In the genomic region with DNA sequence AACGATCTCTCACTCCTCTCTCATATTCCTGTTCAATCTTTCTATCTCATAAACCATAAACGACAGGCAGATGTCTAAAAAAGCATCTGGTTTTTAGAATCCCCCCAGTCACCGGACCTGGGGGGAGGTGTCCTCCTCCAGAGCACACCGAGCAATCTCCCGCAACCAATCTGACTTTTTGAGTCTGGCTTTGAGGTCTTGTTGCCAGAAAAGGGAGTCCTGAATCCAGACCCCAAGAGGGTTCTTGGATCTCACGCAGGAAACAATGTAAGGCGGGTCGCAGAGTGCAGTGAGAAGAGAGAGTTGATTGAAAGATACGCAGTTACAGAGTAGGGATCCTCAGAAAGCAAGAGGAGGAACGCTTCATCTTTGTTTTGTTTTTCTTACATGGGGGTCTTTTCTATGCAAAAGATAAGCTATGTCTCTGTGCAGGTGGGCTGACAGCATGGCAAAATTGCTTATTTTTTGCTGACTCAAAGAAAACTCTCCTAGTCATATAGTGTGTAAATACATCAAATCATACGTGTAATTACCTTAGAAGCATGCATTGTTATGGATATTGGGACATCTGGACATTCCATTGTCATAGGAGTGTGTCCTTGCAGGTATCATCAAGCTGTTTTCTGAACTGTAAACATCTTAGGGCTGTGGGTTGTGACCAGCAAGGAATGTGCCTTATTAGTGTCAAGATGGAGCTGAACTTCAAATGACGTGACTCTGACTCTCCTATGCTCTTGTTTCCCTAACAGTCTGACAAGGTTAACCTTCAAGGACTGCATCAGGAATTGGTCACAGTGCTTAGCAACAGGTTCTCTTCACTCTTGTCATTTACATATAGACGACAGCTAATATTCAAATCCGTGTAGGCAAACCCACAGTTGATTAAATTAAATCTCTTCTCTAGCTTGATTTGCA, we compare ENCODE assay signal across 13 cellular contexts.
DNase-seq lines count a peak whose midpoint lies in the region; TF ChIP-seq lines count a peak whose summit lies in the region.
"Had no signal": no experiment of that assay in that cellular context is flagged by ENCODE, and none has a peak within 500 bp of the region (broad histone marks: within the 10 kb centered on the region; RNA-seq: fewer than 3 reads in every experiment).

No MANE protein-coding gene starts in this region.

- H3K27ac ChIP-seq in VCaP (peak overlapping the region; percentile 72), iPS-18a (ENCODE audit: low read length) (no peak overlapping the region)
- H3K27ac ChIP-seq: heart left ventricle, HL-60, right atrium auricular region had no signal

- no peak for TF ChIP-seq CTCF in HFFc6 (IDR thresholded peaks at IDR 0.05)
- no peak for TF ChIP-seq CTCF in VCaP (conservative IDR thresholded peaks at IDR 0.05)

- H3K4me1 ChIP-seq in iPS-18a (ENCODE audit: control insufficient read depth, low read depth, low read length): peaks cover 19% of the 10 kb centered on the region

- no peaks in the 10 kb centered on the region for H3K36me3 Mint-ChIP-seq in HFFc6 (ENCODE audit: low read depth)
- H3K36me3 Mint-ChIP-seq: memory B cell had no signal

- H3K27me3 ChIP-seq in iPS-18a (ENCODE audit: control insufficient read depth, insufficient read depth, low read length): peaks cover 7% of the 10 kb centered on the region
- H3K27me3 ChIP-seq: MG63, right atrium auricular region had no signal

- peaks cover 23% of the 10 kb centered on the region for H3K4me1 Mint-ChIP-seq in HFFc6 (ENCODE audit: low read depth)

- no peaks in the 10 kb centered on the region for H3K9me3 Mint-ChIP-seq in HFFc6

- H3K9me3 ChIP-seq in iPS-18a (ENCODE audit: control insufficient read depth, low read depth, low read length): no peaks in the 10 kb centered on the region
- H3K9me3 ChIP-seq: heart left ventricle, MG63, right atrium auricular region had no signal

- H3K27me3 Mint-ChIP-seq in HFFc6 (ENCODE audit: insufficient read depth): peaks cover 11% of the 10 kb centered on the region

- no peak overlapping the region for H3K27ac Mint-ChIP-seq in HFFc6
- H3K27ac Mint-ChIP-seq: memory B cell had no signal

- H3K4me3 ChIP-seq in iPS-18a (ENCODE audit: low read length): peak overlapping the region; percentile 84
- H3K4me3 ChIP-seq: MG63 had no signal

- peak overlapping the region; percentile 3 for H3K9ac ChIP-seq in iPS-18a (ENCODE audit: low read length)

- no peaks in the 10 kb centered on the region for H3K36me3 ChIP-seq in iPS-18a (ENCODE audit: control insufficient read depth, low read depth, low read length)
- H3K36me3 ChIP-seq: heart left ventricle, MG63, right atrium auricular region had no signal

- peak overlapping the region; percentile 83 for H3K4me3 Mint-ChIP-seq in HFFc6
- H3K4me3 Mint-ChIP-seq: memory B cell had no signal

- no peak for DNase-seq in HFFc6
- DNase-seq in putamen (ENCODE audit: low spot score): peak; percentile 25
- no peak for DNase-seq in DMS 273 treated with DMSO at 0.1 percent for 48 hours (lab: John Stamatoyannopoulos, UW)
- DNase-seq in NCI-H2081 treated with DMSO at 0.1 percent for 48 hours (lab: John Stamatoyannopoulos, UW): no peak
- no peak for DNase-seq in activated CD4-positive, CD25-positive, alpha-beta regulatory T cell (lab: John Stamatoyannopoulos, UW)
- DNase-seq: heart left ventricle, MG63, NCI-H446 had no signal
